9 cellular contexts compared by ENCODE assay signal in genomic region chr4:186161138-186161537, GRCh38. TPM values are rescaled to one million over a fixed set of nuclear protein-coding genes. Genes with fewer than 3 reads are reported as not detected.
A peak's percentile ranks its signal among the peaks of the same experiment; 100 is the strongest.
DNase-seq lines count a peak whose midpoint lies in the region; ATAC-seq and TF ChIP-seq lines count a peak whose summit lies in the region.
"Had no signal": no experiment of that assay in that cellular context is flagged by ENCODE, and none has a peak within 500 bp of the region (broad histone marks: within the 10 kb centered on the region; RNA-seq: fewer than 3 reads in every experiment).

No MANE protein-coding gene starts in this region.

- WGBS in mesendoderm (ENCODE audit: extremely low coverage, insufficient coverage, low lambda C conversion rate) = no CpG with 5 or more reads among the region's 6 CpGs

- no peaks in the 10 kb centered on the region for H3K9me3 Mint-ChIP-seq in T-helper 2 cell treated with Interferon-gamma antibody and Interleukin-4, amounts not matched to agents 5 μg/mL and 100 μg/mL, for 36 hours
- H3K9me3 Mint-ChIP-seq: nephron had no signal

- no peak overlapping the region for H3K9ac ChIP-seq in mesendoderm (ENCODE audit: low read length)

- H3K79me2 ChIP-seq in DOHH2 (ENCODE audit: control insufficient read depth, low read length) (no peaks in the 10 kb centered on the region), mesendoderm (ENCODE audit: control insufficient read depth, insufficient read depth, low read length) (no peaks in the 10 kb centered on the region)

- H3K36me3 ChIP-seq in DOHH2 (ENCODE audit: control insufficient read depth, low read length) (peaks cover 6% of the 10 kb centered on the region), mesendoderm (ENCODE audit: control insufficient read depth, insufficient read depth, low read length) (no peaks in the 10 kb centered on the region)

- H3K4me3 ChIP-seq in DOHH2 (ENCODE audit: low read length) = peak overlapping the region; percentile 47
- no peak overlapping the region for H3K4me3 ChIP-seq in mesendoderm (ENCODE audit: low read length)

- no peaks in the 10 kb centered on the region for H3K79me1 ChIP-seq in mesendoderm (ENCODE audit: low read length)

- no peak overlapping the region for H3K23ac ChIP-seq in mesendoderm (ENCODE audit: low read length)

- H3K27ac ChIP-seq in DOHH2 (ENCODE audit: low read depth, low read length) (peak overlapping the region; percentile 87), RWPE1 (no peak overlapping the region), mesendoderm (ENCODE audit: low read depth, low read length) (no peak overlapping the region)

- H3K4me1 Mint-ChIP-seq in T-helper 2 cell treated with Interferon-gamma antibody and Interleukin-4, amounts not matched to agents 5 μg/mL and 100 μg/mL, for 36 hours (ENCODE audit: low read depth) = peaks cover 5% of the 10 kb centered on the region
- H3K4me1 Mint-ChIP-seq: nephron had no signal

- H4K5ac ChIP-seq in mesendoderm (ENCODE audit: low read length) = no peak overlapping the region

- H3K4me3 Mint-ChIP-seq in T-helper 2 cell treated with Interferon-gamma antibody and Interleukin-4, amounts not matched to agents 5 μg/mL and 100 μg/mL, for 36 hours = peak overlapping the region; percentile 77
- H3K4me3 Mint-ChIP-seq: nephron had no signal

- POLR2A ChIA-PET in RWPE1 (lab: Yijun Ruan, JAX; ENCODE audit: low non-redundant PET) = no interaction called here

- no peaks in the 10 kb centered on the region for H3K9me2 ChIP-seq in DOHH2 (replicated peaks; ENCODE audit: control insufficient read depth, low read length)

- no peaks in the 10 kb centered on the region for H3K36me3 Mint-ChIP-seq in T-helper 2 cell treated with Interferon-gamma antibody and Interleukin-4, amounts not matched to agents 5 μg/mL and 100 μg/mL, for 36 hours (ENCODE audit: low read depth)

- H3K4me1 ChIP-seq in DOHH2 (ENCODE audit: control insufficient read depth, low read length) (peaks cover 63% of the 10 kb centered on the region), mesendoderm (ENCODE audit: control insufficient read depth, low read depth, low read length) (peaks cover 8% of the 10 kb centered on the region)

- ATAC-seq in GM19324 (IDR thresholded peaks at IDR 0.05; ENCODE audit: low FRiP score, unreplicated experiment) (peak; percentile 96), HG03066 (IDR thresholded peaks at IDR 0.05; ENCODE audit: low read depth, unreplicated experiment) (peak; percentile 93)

- H4K20me1 ChIP-seq in DOHH2 (ENCODE audit: control insufficient read depth, insufficient read depth, low read depth, low read length) = no peaks in the 10 kb centered on the region

- no peak overlapping the region for H3K56ac ChIP-seq in mesendoderm (ENCODE audit: low read length)

- no peak for TF ChIP-seq CTCF in DOHH2 (IDR thresholded peaks at IDR 0.05; ENCODE audit: low read depth, low read length, poor library complexity, severe bottlenecking)
- no peak for TF ChIP-seq CTCF in RWPE1 (conservative IDR thresholded peaks at IDR 0.05; ENCODE audit: low read depth)

- no peaks in the 10 kb centered on the region for H3K27me3 Mint-ChIP-seq in T-helper 2 cell treated with Interferon-gamma antibody and Interleukin-4, amounts not matched to agents 5 μg/mL and 100 μg/mL, for 36 hours (ENCODE audit: low read depth)

- H3K9me3 ChIP-seq in DOHH2 (ENCODE audit: control insufficient read depth, insufficient read depth, low read length) = no peaks in the 10 kb centered on the region

- no peak overlapping the region for H2AK5ac ChIP-seq in mesendoderm (ENCODE audit: low read length)

- no peak overlapping the region for H3K18ac ChIP-seq in mesendoderm (ENCODE audit: low read length)

- peak overlapping the region; percentile 84 for H3K27ac Mint-ChIP-seq in T-helper 2 cell treated with Interferon-gamma antibody and Interleukin-4, amounts not matched to agents 5 μg/mL and 100 μg/mL, for 36 hours

- no peak overlapping the region for H2BK5ac ChIP-seq in mesendoderm (ENCODE audit: low read length)

- no peak for DNase-seq in T-helper 2 cell treated with Interferon-gamma antibody and Interleukin-4, amounts not matched to agents 5 μg/mL and 100 μg/mL, for 36 hours (ENCODE audit: low spot score)
- DNase-seq in RWPE1 (ENCODE audit: low spot score) (no peak), mesendoderm (no peak), Ammon's horn (ENCODE audit: low spot score) (no peak), hepatic stellate cell (ENCODE audit: low spot score) (no peak)

- H3F3A ChIP-seq in DOHH2 (ENCODE audit: control insufficient read depth, insufficient read depth) = peaks cover 17% of the 10 kb centered on the region

- no peak overlapping the region for H3K4ac ChIP-seq in mesendoderm (ENCODE audit: low read depth, low read length)

- H2BK120ac ChIP-seq in mesendoderm (ENCODE audit: low read depth, low read length) = no peak overlapping the region

- peak overlapping the region; percentile 83 for H3K4me2 ChIP-seq in DOHH2 (ENCODE audit: low read length)
- H3K4me2 ChIP-seq in mesendoderm (ENCODE audit: low read length) = no peak overlapping the region

- no peak overlapping the region for H2BK15ac ChIP-seq in mesendoderm (replicated peaks; ENCODE audit: low read depth)

- H4K8ac ChIP-seq in mesendoderm (ENCODE audit: low read depth, low read length) = no peak overlapping the region

- H3K27me3 ChIP-seq in DOHH2 (ENCODE audit: control insufficient read depth, low read length) (no peaks in the 10 kb centered on the region), mesendoderm (ENCODE audit: insufficient read depth, low read length, poor library complexity) (no peaks in the 10 kb centered on the region)

- CTCF ChIA-PET in RWPE1 (lab: Yijun Ruan, JAX) = no interaction called here

RNA-seq across cellular contexts. Expression of gene CYP4V2, which starts 30.2 kb away (rescaled TPM):
- polyA plus RNA-seq in mesendoderm (2013, experiment 1 of 2) = 0.53 TPM
- 0.50 TPM for polyA plus RNA-seq in mesendoderm (2013, experiment 2 of 2)

RNA-seq across cellular contexts. Expression of gene FAM149A, which starts 56.6 kb away (rescaled TPM):
- polyA plus RNA-seq in mesendoderm (2013, experiment 1 of 2) = 4.5 TPM
- polyA plus RNA-seq in mesendoderm (2013, experiment 2 of 2) = 4.9 TPM
